In the genomic region with DNA sequence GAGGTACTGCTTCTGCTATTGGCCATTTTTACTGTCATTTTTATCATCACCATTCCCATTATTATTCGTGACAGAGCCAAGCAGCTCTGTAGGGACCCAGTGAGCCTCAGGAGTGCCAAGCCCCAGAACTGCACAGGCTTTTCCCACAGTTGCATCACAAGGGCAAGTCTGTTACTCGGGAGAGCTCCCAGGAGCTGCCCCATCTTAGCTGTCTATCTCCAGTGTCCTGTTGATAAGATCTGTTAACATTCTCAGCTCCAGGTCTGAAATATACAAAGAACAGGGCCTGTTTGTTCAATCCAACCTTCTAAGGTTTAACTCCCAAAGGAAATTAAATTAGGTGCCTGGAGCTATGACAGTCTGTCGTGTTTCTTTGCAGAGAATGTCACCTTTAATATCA, we compare ENCODE assay signal across 19 cellular contexts. TPM values are rescaled to one million over a fixed set of nuclear protein-coding genes. Genes with fewer than 3 reads are reported as not detected.
A peak's percentile ranks its signal among the peaks of the same experiment; 100 is the strongest.
DNase-seq lines count a peak whose midpoint lies in the region; ATAC-seq and TF ChIP-seq lines count a peak whose summit lies in the region.
"Had no signal": no experiment of that assay in that cellular context is flagged by ENCODE, and none has a peak within 500 bp of the region (broad histone marks: within the 10 kb centered on the region; RNA-seq: fewer than 3 reads in every experiment).

No MANE protein-coding gene starts in this region.

- BruUV-seq in PC-3 (replicated peaks; lab: Mats Ljungman, UMichigan), result no TSS peak

- WGBS in SK-N-SH (ENCODE audit: low lambda C conversion rate), result 67% methylated on average over 3 of the region's 3 CpGs

- H3K9me2 ChIP-seq in SK-N-SH (no peaks in the 10 kb centered on the region), PC-3 (replicated peaks; ENCODE audit: low read length) (no peaks in the 10 kb centered on the region)

- H3K4me2 ChIP-seq in SK-N-SH, result no peak overlapping the region
- no peak overlapping the region for H3K4me2 ChIP-seq in PC-3 (ENCODE audit: low read length)

- TF ChIP-seq CTCF in SK-N-SH (IDR thresholded peaks at IDR 0.05) (no peak), ascending aorta (IDR thresholded peaks at IDR 0.05) (no peak), left lung (IDR thresholded peaks at IDR 0.05) (no peak), upper lobe of right lung (IDR thresholded peaks at IDR 0.05) (no peak), PC-3 (conservative IDR thresholded peaks at IDR 0.05; ENCODE audit: low read depth, low read length) (no peak)

- TF ChIP-seq RAD21 in SK-N-SH (IDR thresholded peaks at IDR 0.05; ENCODE audit: low read length), result no peak

- intact Hi-C loops in ascending aorta (cut with DNase I) (no loop called here), left lung (cut with DNase I) (no loop called here), upper lobe of right lung (cut with DNase I) (no loop called here), PC-3 (cut with micrococcal nuclease) (no loop called here)

- H3K4me1 ChIP-seq in SK-N-SH (ENCODE audit: control insufficient read depth in 1 of 2, insufficient read depth in 2 of 2, low read depth in 1 of 2, low read length in 1 of 2), result peaks cover 23 to 89% of the 10 kb centered on the region in 2 experiments
- H3K4me1 ChIP-seq in ascending aorta, result peaks cover 64 to 85% of the 10 kb centered on the region in 2 donors
- peaks cover 50 to 75% of the 10 kb centered on the region in 2 donors for H3K4me1 ChIP-seq in left lung
- H3K4me1 ChIP-seq in upper lobe of right lung, result peaks cover 72% of the 10 kb centered on the region
- peaks cover 35% of the 10 kb centered on the region for H3K4me1 ChIP-seq in PC-3 (ENCODE audit: insufficient read depth, low read length)

- peaks cover 20% of the 10 kb centered on the region for H3F3A ChIP-seq in SK-N-SH (replicated peaks; ENCODE audit: insufficient read depth)
- no peaks in the 10 kb centered on the region for H3F3A ChIP-seq in PC-3 (ENCODE audit: low read length, unreplicated experiment)

- H3K27me3 ChIP-seq in SK-N-SH (ENCODE audit: insufficient read depth) (no peaks in the 10 kb centered on the region), ascending aorta (no peaks in the 10 kb centered on the region), left lung (no peaks in the 10 kb centered on the region), upper lobe of right lung (no peaks in the 10 kb centered on the region), PC-3 (ENCODE audit: low read length) (no peaks in the 10 kb centered on the region)
- H3K27me3 ChIP-seq: BLaER1 had no signal

- H3K36me3 ChIP-seq in SK-N-SH (replicated peaks in 1 of 2; ENCODE audit: control insufficient read depth in 1 of 2, insufficient read depth in 2 of 2, low read length in 1 of 2) (no peaks in the 10 kb centered on the region), ascending aorta (no peaks in the 10 kb centered on the region), left lung (no peaks in the 10 kb centered on the region), upper lobe of right lung (no peaks in the 10 kb centered on the region), PC-3 (ENCODE audit: low read depth, low read length) (no peaks in the 10 kb centered on the region)

- H2AFZ ChIP-seq in SK-N-SH (ENCODE audit: low read depth) (no peak overlapping the region), PC-3 (ENCODE audit: low read length) (no peak overlapping the region)

- POLR2A ChIA-PET in SK-N-SH (lab: Yijun Ruan, JAX), result interaction anchor here (0.8 to 1.3 kb wide), 4 partner anchors 18 to 120 kb away, joined by 3 to 4 read pairs (median 4); partner anchors contain the start of genes TRIM8 and WBP1L
- POLR2A ChIA-PET in PC-3 (lab: Charles Lee; ENCODE audit: unreplicated experiment), result no interaction called here

- H3K27ac ChIP-seq in SK-N-SH (ENCODE audit: low read depth in 2 of 2, low read length in 1 of 2), result peak overlapping the region in 1 of 2 experiments; percentile 99; a peak in 2 of 4 replicates
- peak overlapping the region; percentile 92 to 95 for H3K27ac ChIP-seq in ascending aorta
- H3K27ac ChIP-seq in left lung, result no peak overlapping the region
- no peak overlapping the region for H3K27ac ChIP-seq in upper lobe of right lung
- H3K27ac ChIP-seq in PC-3 (ENCODE audit: low read length), result no peak overlapping the region
- H3K27ac ChIP-seq: 22Rv1, BLaER1 had no signal

- ATAC-seq in SK-N-SH treated with all-trans-retinoic acid at 6 μM for 48 hours (no peak), left lung (no peak), upper lobe of right lung (no peak), PC-3 (no peak)

- CTCF ChIA-PET in SK-N-SH (lab: Yijun Ruan, JAX), result interaction anchor here (2.2 to 2.5 kb wide), 2 partner anchors 10 to 21 kb away, joined by 11 to 13 read pairs; partner anchors contain the start of gene TRIM8
- CTCF ChIA-PET in PC-3 (lab: Charles Lee), result no interaction called here

- no peaks in the 10 kb centered on the region for H3K79me2 ChIP-seq in SK-N-SH (ENCODE audit: insufficient read depth)
- no peaks in the 10 kb centered on the region for H3K79me2 ChIP-seq in PC-3 (ENCODE audit: low read length)

- H3K9ac ChIP-seq in SK-N-SH (no peak overlapping the region), PC-3 (ENCODE audit: low read length) (no peak overlapping the region)
- H3K9ac ChIP-seq: BLaER1 had no signal

- H3K9me3 ChIP-seq in SK-N-SH, result no peaks in the 10 kb centered on the region
- no peaks in the 10 kb centered on the region for H3K9me3 ChIP-seq in ascending aorta
- H3K9me3 ChIP-seq in left lung, result no peaks in the 10 kb centered on the region
- H3K9me3 ChIP-seq in upper lobe of right lung, result no peaks in the 10 kb centered on the region
- H3K9me3 ChIP-seq in PC-3 (ENCODE audit: low read length), result no peaks in the 10 kb centered on the region

- H3K4me3 ChIP-seq in SK-N-SH (ENCODE audit: low read depth in 2 of 2, low read length in 1 of 2) (no peak overlapping the region), ascending aorta (no peak overlapping the region), left lung (no peak overlapping the region), upper lobe of right lung (no peak overlapping the region), PC-3 (ENCODE audit: low read length) (no peak overlapping the region)
- H3K4me3 ChIP-seq: BLaER1 had no signal

- no peak for DNase-seq in SK-N-SH
- no peak for DNase-seq in ascending aorta (ENCODE audit: low spot score in 2 of 2)
- DNase-seq in left lung, result peak; percentile 4 to 7
- DNase-seq in upper lobe of right lung, result peak; percentile 20
- DNase-seq in DMS53 (lab: John Stamatoyannopoulos, UW), result no peak
- no peak for DNase-seq in PC-3
- no peak for DNase-seq in T-helper 1 cell
- DNase-seq: DMS 273 treated with DMSO at 0.1 percent for 48 hours; EL; GOT3; NCI-H187 treated with DMSO at 0.1 percent for 48 hours; NCI-H2171; NCI-H446; NCI-H69; NK-92 treated with Interleukin-12 subunit alpha and Interleukin-12 subunit beta, amount 100 ng/mL, for 24 hours; RPMI8226 had no signal

- H4K20me1 ChIP-seq in SK-N-SH (ENCODE audit: insufficient read depth) (no peaks in the 10 kb centered on the region), PC-3 (ENCODE audit: low read length) (no peaks in the 10 kb centered on the region)
- H4K20me1 ChIP-seq: BLaER1 had no signal

- TF ChIP-seq EP300 in SK-N-SH (IDR thresholded peaks at IDR 0.05; ENCODE audit: borderline replicate concordance in 1 of 2, low read depth in 1 of 2, low read length in 1 of 2), result no peak

TF ChIP-seq in SK-N-SH, 30 proteins besides CTCF, POLR2A, EP300 and RAD21 (continues in another document):
- TF ChIP-seq ELF1 (IDR thresholded peaks at IDR 0.05) (no peak), FOSL2 (IDR thresholded peaks at IDR 0.05; ENCODE audit: borderline replicate concordance, low read depth) (no peak), MXI1 (IDR thresholded peaks at IDR 0.05; ENCODE audit: low read depth, low read length) (0 out of 2 replicates have a peak, but pooled peaks have one; percentile 13)
- TF ChIP-seq, protein P1, sequence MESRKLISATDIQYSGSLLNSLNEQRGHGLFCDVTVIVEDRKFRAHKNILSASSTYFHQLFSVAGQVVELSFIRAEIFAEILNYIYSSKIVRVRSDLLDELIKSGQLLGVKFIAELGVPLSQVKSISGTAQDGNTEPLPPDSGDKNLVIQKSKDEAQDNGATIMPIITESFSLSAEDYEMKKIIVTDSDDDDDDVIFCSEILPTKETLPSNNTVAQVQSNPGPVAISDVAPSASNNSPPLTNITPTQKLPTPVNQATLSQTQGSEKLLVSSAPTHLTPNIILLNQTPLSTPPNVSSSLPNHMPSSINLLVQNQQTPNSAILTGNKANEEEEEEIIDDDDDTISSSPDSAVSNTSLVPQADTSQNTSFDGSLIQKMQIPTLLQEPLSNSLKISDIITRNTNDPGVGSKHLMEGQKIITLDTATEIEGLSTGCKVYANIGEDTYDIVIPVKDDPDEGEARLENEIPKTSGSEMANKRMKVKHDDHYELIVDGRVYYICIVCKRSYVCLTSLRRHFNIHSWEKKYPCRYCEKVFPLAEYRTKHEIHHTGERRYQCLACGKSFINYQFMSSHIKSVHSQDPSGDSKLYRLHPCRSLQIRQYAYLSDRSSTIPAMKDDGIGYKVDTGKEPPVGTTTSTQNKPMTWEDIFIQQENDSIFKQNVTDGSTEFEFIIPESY (IDR thresholded peaks at IDR 0.05; ENCODE audit: borderline replicate concordance, low read depth), result no peak

TF ChIP-seq in SK-N-SH treated with all-trans-retinoic acid at 6 μM for 48 hours, 23 proteins besides CTCF, POLR2A, EP300 and RAD21:
- TF ChIP-seq PPARA (CRISPR knock-in tag; IDR thresholded peaks at IDR 0.05; ENCODE audit: borderline replicate concordance) (no peak), CREB5 (CRISPR knock-in tag; IDR thresholded peaks at IDR 0.05; ENCODE audit: low read depth) (no peak), ZNF565 (CRISPR knock-in tag; conservative IDR thresholded peaks at IDR 0.05; ENCODE audit: low read depth) (no peak), ZC3H10 (CRISPR knock-in tag; IDR thresholded peaks at IDR 0.05) (no peak), SNAI2 (CRISPR knock-in tag; IDR thresholded peaks at IDR 0.05) (no peak), ZFP3 (CRISPR knock-in tag; IDR thresholded peaks at IDR 0.05) (no peak), ZFP30 (CRISPR knock-in tag; IDR thresholded peaks at IDR 0.05) (no peak)

RNA-seq across cellular contexts. Expression of gene TRIM8, which starts 20.2 kb away (rescaled TPM):
- polyA plus RNA-seq in SK-N-SH (2012; rRNA removed), result 67.0 and 108 TPM in 2 replicates
- polyA plus RNA-seq in SK-N-SH (2012; cell fraction: cytosol; rRNA removed), result 70.8 and 98.8 TPM in 2 replicates
- polyA plus RNA-seq in SK-N-SH (2012; cell fraction: nucleus; rRNA removed), result 83.2 and 87.9 TPM in 2 replicates
- total RNA-seq in ascending aorta, result 216 TPM
- total RNA-seq in left lung, result 100 to 1,000 TPM; 123 to 180 TPM
- total RNA-seq in upper lobe of right lung, result 146 TPM
- total RNA-seq in PC-3 (2014; rRNA removed), result 61.4 and 103 TPM in 2 replicates

Comparison
In these comparisons a context has a peak if more than half of its experiments do, and no peak if none do; other contexts are left out.
1. DNase-seq: peak in left lung (2 of 2) and upper lobe of right lung (single experiment); none in SK-N-SH (single experiment), ascending aorta (0 of 2), DMS53 (single experiment), PC-3 (single experiment) and T-helper 1 cell (0 of 5).
2. H3K27ac ChIP-seq: peak in ascending aorta (2 of 2); none in left lung (0 of 2), upper lobe of right lung (single experiment) and PC-3 (single experiment).